Comparison of ENCODE assay signal across 10 cellular contexts in the genomic region with DNA sequence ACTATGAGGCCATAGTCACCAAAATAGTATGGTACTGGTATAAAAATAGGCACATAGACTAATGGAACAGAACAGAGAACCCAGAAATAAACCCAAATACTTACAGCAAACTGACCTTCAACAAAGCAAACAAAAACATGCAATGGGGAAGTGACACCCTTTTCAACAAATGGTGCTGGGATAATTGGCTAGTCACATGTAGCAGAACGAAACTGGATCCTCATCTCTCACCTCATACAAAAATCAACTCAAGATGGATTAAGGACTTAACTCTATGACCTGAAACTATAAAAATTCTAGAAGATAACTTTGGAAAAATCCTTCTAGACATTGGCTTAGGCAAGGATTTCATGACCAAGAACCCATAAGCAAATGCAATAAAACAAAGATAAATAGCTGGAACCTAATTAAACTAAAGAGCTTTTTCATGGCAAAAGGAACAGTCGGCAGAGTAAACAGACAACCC. TPM values are rescaled to one million over a fixed set of nuclear protein-coding genes. Genes with fewer than 3 reads are reported as not detected.
"Had no signal": no experiment of that assay in that cellular context is flagged by ENCODE, and none has a peak within 500 bp of the region (broad histone marks: within the 10 kb centered on the region; RNA-seq: fewer than 3 reads in every experiment).

No MANE protein-coding gene starts in this region.

RNA-seq across cellular contexts. Expression of a gene that starts 52.9 kb away (rescaled TPM):
- total RNA-seq: body of pancreas, chondrocyte, colonic mucosa, dermis microvascular lymphatic vessel endothelial cell, endothelial cell of umbilical vein, fibroblast of villous mesenchyme, gastroesophageal sphincter, glomerular endothelial cell, heart right ventricle had no signal
- polyA plus RNA-seq: aorta, endothelial cell of umbilical vein had no signal
